ENCODE assay signal across 8 cellular contexts in the genomic region with DNA sequence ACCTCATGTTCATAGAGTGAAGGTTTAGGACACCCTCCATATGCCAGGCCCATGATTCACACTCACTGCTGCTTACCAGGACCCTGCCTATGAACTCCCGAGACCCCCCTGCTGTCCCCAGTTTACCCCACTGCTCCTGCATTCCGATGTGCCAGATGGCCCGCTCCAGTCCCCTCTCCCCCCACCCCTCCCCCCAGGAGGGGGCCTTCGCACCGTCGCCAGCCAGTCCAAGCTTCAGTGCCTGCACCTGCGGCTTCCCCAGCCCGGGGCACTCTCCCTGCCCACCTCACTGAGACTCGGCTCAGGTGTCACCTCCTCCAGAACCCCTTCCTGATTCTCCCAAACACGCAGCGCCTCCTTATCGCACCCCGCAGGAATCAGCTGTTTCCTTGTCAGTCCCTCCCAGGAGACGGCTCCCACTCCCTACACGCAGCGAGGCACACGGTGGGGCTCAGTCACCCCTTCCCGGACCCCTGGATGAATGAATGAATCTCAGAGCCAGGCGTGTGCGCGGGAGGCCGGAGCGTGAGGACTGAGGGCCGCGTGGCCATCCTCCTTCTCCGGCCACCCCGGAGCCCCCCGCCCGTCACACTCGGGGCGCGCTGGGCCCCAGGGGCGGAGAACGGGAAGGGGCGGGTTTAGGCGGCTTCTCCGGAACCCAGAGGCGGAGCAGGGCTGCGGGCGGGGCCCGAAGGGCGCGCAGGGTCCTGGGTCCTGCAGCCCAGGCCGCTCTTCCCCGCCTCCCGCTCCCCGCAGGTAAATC. TPM values are rescaled to one million over a fixed set of nuclear protein-coding genes. Genes with fewer than 3 reads are reported as not detected.
A peak's percentile ranks its signal among the peaks of the same experiment; 100 is the strongest.
DNase-seq lines count a peak whose midpoint lies in the region; ATAC-seq and TF ChIP-seq lines count a peak whose summit lies in the region.

No MANE protein-coding gene starts in this region.

- in situ Hi-C loops in Caki2 (cut with HindIII; ENCODE audit: low pct_unique_long_range_greater_than_20kb, low sequenced_read_pairs) (no loop called here), brain microvascular endothelial cell (cut with HindIII; ENCODE audit: low pct_ligation_motif_present, low sequenced_read_pairs) (no loop called here)

- peak in 1 of 3 donors; percentile 43 for TF ChIP-seq POLR2A in spleen (IDR thresholded peaks at IDR 0.05)

- H3K27me3 ChIP-seq in brain microvascular endothelial cell (replicated peaks) (no peaks in the 10 kb centered on the region), spleen (replicated peaks in 1 of 7) (peaks cover 0 to 42% (median 0%) of the 10 kb centered on the region in 7 donors)

- peak overlapping the region; percentile 73 for H3K4me3 ChIP-seq in brain microvascular endothelial cell (ENCODE audit: low read depth, low read length)
- peak overlapping the region; percentile 47 to 86 (median 67) for H3K4me3 ChIP-seq in spleen

- H3K36me3 ChIP-seq in brain microvascular endothelial cell (replicated peaks): no peaks in the 10 kb centered on the region
- H3K36me3 ChIP-seq in spleen: peaks cover 0 to 17% (median 7%) of the 10 kb centered on the region in 6 donors

- TF ChIP-seq CTCF in brain microvascular endothelial cell (IDR thresholded peaks at IDR 0.05; ENCODE audit: low read depth, low read length, missing control alignments) (no peak), spleen (IDR thresholded peaks at IDR 0.05 in 8 of 11, conservative IDR thresholded peaks at IDR 0.05 in 3 of 11) (no peak)

- H3K27ac ChIP-seq in brain microvascular endothelial cell (peak overlapping the region; percentile 63), spleen (peak overlapping the region; percentile 78 to 96 (median 90))

- DNase-seq in Caki2 (ENCODE audit: low read depth) (peak; percentile 41), LoVo (ENCODE audit: low spot score) (peak; percentile 44), T-helper 9 cell (peak; percentile 59), brain microvascular endothelial cell (no peak), iPS-NIHi11 (ENCODE audit: low spot score) (peak; percentile 84), spleen (peak; percentile 94), NK-92 (lab: John Stamatoyannopoulos, UW; ENCODE audit: unreplicated experiment) (no peak)

- peak; percentile 50 for ATAC-seq in GM21447 (IDR thresholded peaks at IDR 0.05; ENCODE audit: unreplicated experiment)

- peaks cover 49 to 79% (median 69%) of the 10 kb centered on the region in 6 donors for H3K4me1 ChIP-seq in spleen

- 2 to 4% (median 3%) methylated on average over 26 to 47 of the region's 47 CpGs for WGBS in spleen, 5 donors

- no peaks in the 10 kb centered on the region for H3K9me3 ChIP-seq in spleen

- intact Hi-C loops in spleen (cut with DNase I; ENCODE audit: low total_unique reads): no loop called here

RNA-seq across cellular contexts. Expression of a gene that starts 1.7 kb away (rescaled TPM):
- total RNA-seq in Caki2 (2014; rRNA removed; shearing (Covaris generic); ENCODE audit: low replicate concordance): 63.8 and 85.8 TPM in 2 replicates
- 100 to 1,000 TPM in 2 of 7 donors, 10 to 100 TPM in 5; 49.2 to 135 (median 81.6) TPM for total RNA-seq in spleen
- polyA plus RNA-seq in spleen: 10 to 100 TPM; 14.6 to 21.6 (median 14.6) TPM

RNA-seq across cellular contexts. Expression of a gene that starts 25.6 kb away (rescaled TPM):
- total RNA-seq in Caki2 (2014; rRNA removed; shearing (Covaris generic); ENCODE audit: low replicate concordance): 24.8 and 33.3 TPM in 2 replicates
- total RNA-seq in spleen: 100 to 1,000 TPM in 1 of 7 donors, 10 to 100 TPM in 6; 43.1 to 107 (median 55.2) TPM
- 10 to 100 TPM; 22.3 to 35.8 (median 23.4) TPM for polyA plus RNA-seq in spleen

RNA-seq across cellular contexts. Expression of a gene that starts 34.8 kb away (rescaled TPM):
- 25.4 and 35.3 TPM in 2 replicates for total RNA-seq in Caki2 (2014; rRNA removed; shearing (Covaris generic); ENCODE audit: low replicate concordance)
- total RNA-seq in spleen: 10 to 100 TPM; 39.3 to 54.6 (median 48.2) TPM
- polyA plus RNA-seq in spleen: 10 to 100 TPM; 11.7 to 20.7 (median 12.0) TPM

Comparison
In these comparisons a context has a peak if more than half of its experiments do, and no peak if none do; other contexts are left out.
1. DNase-seq: peak in Caki2 (single experiment), LoVo (single experiment), T-helper 9 cell (single experiment), iPS-NIHi11 (single experiment) and spleen (single experiment); none in brain microvascular endothelial cell (single experiment) and NK-92 (single experiment).